24 cellular contexts compared by ENCODE assay signal in the genomic region with DNA sequence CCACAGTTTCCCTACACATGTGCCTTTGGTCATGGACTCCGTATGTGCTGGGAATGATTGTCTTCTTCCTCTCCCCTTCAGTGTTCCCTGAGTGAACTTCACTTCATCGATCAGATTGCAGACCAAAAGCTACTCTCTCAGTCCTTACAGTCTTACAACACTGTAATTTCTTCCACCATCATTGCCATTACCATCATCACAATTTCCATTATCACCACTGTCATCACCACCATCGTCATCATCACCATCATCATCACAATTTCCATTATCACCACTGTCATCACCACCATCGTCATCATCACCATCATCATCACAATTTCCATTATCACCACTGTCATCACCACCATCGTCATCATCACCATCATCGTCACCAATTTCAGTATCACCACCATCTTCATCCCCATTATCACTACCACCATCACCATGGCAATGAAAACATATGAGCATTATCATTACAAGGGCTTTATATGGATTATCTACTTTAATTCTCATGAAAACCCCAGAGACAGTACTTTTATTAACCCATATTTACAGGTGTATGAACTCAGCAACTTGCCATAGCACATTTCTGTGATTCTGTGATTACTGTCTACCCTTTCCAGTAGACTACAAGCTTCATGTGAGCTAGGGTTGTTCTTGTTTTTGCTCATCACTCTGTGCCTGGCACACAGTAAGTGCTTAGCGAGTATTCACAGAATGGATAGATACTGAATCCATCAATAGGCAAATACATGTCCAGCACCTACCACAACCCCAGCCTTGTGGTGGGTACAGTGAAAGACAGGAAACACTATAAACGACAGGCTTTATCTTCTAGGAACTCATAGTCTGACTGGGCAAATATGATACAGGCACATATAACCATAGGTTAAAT.
"Had no signal": no experiment of that assay in that cellular context is flagged by ENCODE, and none has a peak within 500 bp of the region (broad histone marks: within the 10 kb centered on the region; RNA-seq: fewer than 3 reads in every experiment).

No MANE protein-coding gene starts in this region.

- H3K27ac Mint-ChIP-seq: effector memory CD8-positive, alpha-beta T cell; naive thymus-derived CD8-positive, alpha-beta T cell; nephron progenitor cell; stimulated activated memory B cell treated with anti-CD40 and anti-IgM and Interleukin-4, amounts not matched to agents 10 μg/mL and 1 μg/mL and 100 μg/mL, for 72 hours; stimulated activated naive CD8-positive, alpha-beta T cell treated with anti-CD3 and anti-CD28 coated beads, Interleukin-15, Interleukin-2, amounts not matched to agents 100 ng/mL and 50 ng/mL, for 24 hours had no signal

- H3K9me3 Mint-ChIP-seq: effector memory CD8-positive, alpha-beta T cell; nephron progenitor cell; stimulated activated memory B cell treated with anti-CD40 and anti-IgM and Interleukin-4, amounts not matched to agents 10 μg/mL and 1 μg/mL and 100 μg/mL, for 72 hours; stimulated activated naive CD8-positive, alpha-beta T cell treated with anti-CD3 and anti-CD28 coated beads, Interleukin-15, Interleukin-2, amounts not matched to agents 100 ng/mL and 50 ng/mL, for 24 hours had no signal

- H3K27me3 Mint-ChIP-seq: effector memory CD8-positive, alpha-beta T cell; naive thymus-derived CD8-positive, alpha-beta T cell; stimulated activated memory B cell treated with anti-CD40 and anti-IgM and Interleukin-4, amounts not matched to agents 10 μg/mL and 1 μg/mL and 100 μg/mL, for 72 hours; stimulated activated naive CD8-positive, alpha-beta T cell treated with anti-CD3 and anti-CD28 coated beads, Interleukin-15, Interleukin-2, amounts not matched to agents 100 ng/mL and 50 ng/mL, for 24 hours had no signal

- FAIRE-seq: endometrium, keratinocyte had no signal

- H3K36me3 ChIP-seq: prostate gland, upper lobe of right lung, uterus had no signal

- H3K4me1 Mint-ChIP-seq: nephron progenitor cell; stimulated activated memory B cell treated with anti-CD40 and anti-IgM and Interleukin-4, amounts not matched to agents 10 μg/mL and 1 μg/mL and 100 μg/mL, for 72 hours had no signal

- DNase-seq: cortex of kidney; effector memory CD8-positive, alpha-beta T cell; erythroblast; esophagus squamous epithelium; foreskin melanocyte; glutamatergic neuron; left ventricle myocardium superior; lower lobe of right lung; naive thymus-derived CD8-positive, alpha-beta T cell; nephron progenitor cell; nucleus accumbens; sigmoid colon; stimulated activated CD4-positive, alpha-beta T cell treated with anti-CD3 and anti-CD28 coated beads, Interleukin-2, amount 100 ng/mL, for 24 hours; stimulated activated CD4-positive, alpha-beta T cell treated with anti-CD3 and anti-CD28 coated beads, Interleukin-4, amount 100 ng/mL, for 24 hours; transverse colon; upper lobe of right lung; uterus had no signal

- H3K4me1 ChIP-seq: esophagus squamous epithelium, lower lobe of right lung, prostate gland, right atrium auricular region, sigmoid colon, suprapubic skin, transverse colon, upper lobe of right lung, uterus had no signal

- H3K27ac ChIP-seq: esophagus squamous epithelium, lower lobe of right lung, prostate gland, right atrium auricular region, sigmoid colon, suprapubic skin, transverse colon, upper lobe of right lung, uterus had no signal

- H3K4me3 ChIP-seq: esophagus squamous epithelium, lower lobe of right lung, prostate gland, right atrium auricular region, sigmoid colon, suprapubic skin, transverse colon, upper lobe of right lung, uterus had no signal

- H3K27me3 ChIP-seq: esophagus squamous epithelium, right atrium auricular region, sigmoid colon, suprapubic skin, transverse colon, upper lobe of right lung, uterus had no signal

- ATAC-seq: effector memory CD8-positive, alpha-beta T cell; left ventricle myocardium superior; lower lobe of right lung; naive thymus-derived CD8-positive, alpha-beta T cell; stimulated activated memory B cell treated with anti-CD40 and anti-IgM and Interleukin-4, amounts not matched to agents 10 μg/mL and 1 μg/mL and 100 μg/mL, for 72 hours; upper lobe of right lung had no signal

- H3K9me3 ChIP-seq: esophagus squamous epithelium, lower lobe of right lung, prostate gland, right atrium auricular region, sigmoid colon, suprapubic skin, transverse colon, upper lobe of right lung, uterus had no signal

- H3K4me3 Mint-ChIP-seq: effector memory CD8-positive, alpha-beta T cell; naive thymus-derived CD8-positive, alpha-beta T cell; nephron progenitor cell; stimulated activated memory B cell treated with anti-CD40 and anti-IgM and Interleukin-4, amounts not matched to agents 10 μg/mL and 1 μg/mL and 100 μg/mL, for 72 hours; stimulated activated naive CD8-positive, alpha-beta T cell treated with anti-CD3 and anti-CD28 coated beads, Interleukin-15, Interleukin-2, amounts not matched to agents 100 ng/mL and 50 ng/mL, for 24 hours had no signal
